8 cellular contexts compared by ENCODE assay signal in genomic region chr7:39414669-39415035, GRCh38.
A peak's percentile ranks its signal among the peaks of the same experiment; 100 is the strongest.
DNase-seq lines count a peak whose midpoint lies in the region; ATAC-seq and TF ChIP-seq lines count a peak whose summit lies in the region.

No MANE protein-coding gene starts in this region.

- H3K4me1 Mint-ChIP-seq in naive B cell = peaks cover 8 to 16% (median 11%) of the 10 kb centered on the region in 3 donors

- no peak for DNase-seq in AG04449 (ENCODE audit: low read depth, low spot score)
- no peak for DNase-seq in colonic mucosa
- DNase-seq in naive B cell = no peak
- no peak for DNase-seq in SHP77 treated with DMSO at 0.1 percent for 48 hours (lab: John Stamatoyannopoulos, UW)
- no peak for DNase-seq in ACHN
- DNase-seq in NCI-H128 (lab: John Stamatoyannopoulos, UW; ENCODE audit: unreplicated experiment) = no peak
- no peak for DNase-seq in SIG-M5 (lab: John Stamatoyannopoulos, UW)

- H3K27me3 Mint-ChIP-seq in naive B cell = peaks cover 0 to 17% (median 5%) of the 10 kb centered on the region in 3 donors

- H3K27ac Mint-ChIP-seq in naive B cell = peak overlapping the region in 2 of 6 donors; percentile 62 to 89

- H3K27ac ChIP-seq in HUES6 (ENCODE audit: low read depth, low read length) = no peak overlapping the region
- no peak overlapping the region for H3K27ac ChIP-seq in colonic mucosa

- CTCF ChIA-PET in AG04449 (lab: Yijun Ruan, JAX) = interaction anchor here (1.5 kb wide), 1 partner anchor 19 kb away, joined by 4 read pairs; no protein-coding TSS in a partner anchor

- H3K36me3 Mint-ChIP-seq in naive B cell = no peaks in the 10 kb centered on the region

- in situ Hi-C loops in ACHN (cut with HindIII; ENCODE audit: low pct_ligation_motif_present, low pct_unique_long_range_greater_than_20kb, low sequenced_read_pairs) = no loop called here

- H3K36me3 ChIP-seq in HUES6 (ENCODE audit: control insufficient read depth, insufficient read depth, low read length) (no peaks in the 10 kb centered on the region), colonic mucosa (no peaks in the 10 kb centered on the region)

- H3K4me3 ChIP-seq in AG04449 (ENCODE audit: low read depth, low read length) (peak overlapping the region; percentile 66), HUES6 (ENCODE audit: low read depth, low read length) (peak overlapping the region; percentile 71), colonic mucosa (peak overlapping the region; percentile 46)

- H3K9me3 Mint-ChIP-seq in naive B cell = no peaks in the 10 kb centered on the region

- H3K4me1 ChIP-seq in HUES6 (ENCODE audit: control insufficient read depth, insufficient read depth, low read length) (no peaks in the 10 kb centered on the region), colonic mucosa (no peaks in the 10 kb centered on the region)

- H3K4me3 Mint-ChIP-seq in naive B cell = peak overlapping the region; percentile 92 to 96 (median 94)

- intact Hi-C loops in colonic mucosa (cut with DNase I) = no loop called here

- H3K9ac ChIP-seq in HUES6 (ENCODE audit: low read length) (no peak overlapping the region), colonic mucosa (ENCODE audit: low read depth in 2 of 2, low read length in 2 of 2) (peak overlapping the region in 1 of 2 donors; percentile 31)

- no peak for ATAC-seq in naive B cell (ENCODE audit: low read depth in 2 of 2)

- H3K27me3 ChIP-seq in HUES6 (ENCODE audit: control insufficient read depth, insufficient read depth, low read length) (no peaks in the 10 kb centered on the region), colonic mucosa (no peaks in the 10 kb centered on the region)

- H3K9me3 ChIP-seq in HUES6 (ENCODE audit: control insufficient read depth, insufficient read depth, low read depth, low read length) = no peaks in the 10 kb centered on the region
- H3K9me3 ChIP-seq in colonic mucosa = no peaks in the 10 kb centered on the region

- TF ChIP-seq CTCF in AG04449 (IDR thresholded peaks at IDR 0.05; ENCODE audit: insufficient read depth, low read length, missing control alignments) (no peak), colonic mucosa (IDR thresholded peaks at IDR 0.05) (no peak)

- POLR2A ChIA-PET in AG04449 (lab: Yijun Ruan, JAX) = no interaction called here
